In genomic region chr16:25256821-25257503, GRCh38 we compare ENCODE assay signal across 8 cellular contexts. TPM values are rescaled to one million over a fixed set of nuclear protein-coding genes. Genes with fewer than 3 reads are reported as not detected.
DNase-seq lines count a peak whose midpoint lies in the region; ATAC-seq, FAIRE-seq and TF ChIP-seq lines count a peak whose summit lies in the region.

No MANE protein-coding gene starts in this region.

- peak overlapping the region; percentile 90 for H3K9ac ChIP-seq in Karpas-422 (ENCODE audit: low read length)

- peak overlapping the region; percentile 86 to 93 (median 90) for H3K27ac Mint-ChIP-seq in CD14-positive monocyte
- H3K27ac Mint-ChIP-seq in activated naive CD4-positive, alpha-beta T cell treated with anti-CD3 and anti-CD28 coated beads, Interleukin-2, amount 50 U/mL, for 24 hours = peak overlapping the region; percentile 96

- peaks cover 0 to 3% (median 1%) of the 10 kb centered on the region in 3 donors for H3K27me3 Mint-ChIP-seq in CD14-positive monocyte (ENCODE audit: low read depth in 3 of 3)
- no peaks in the 10 kb centered on the region for H3K27me3 Mint-ChIP-seq in activated naive CD4-positive, alpha-beta T cell treated with anti-CD3 and anti-CD28 coated beads, Interleukin-2, amount 50 U/mL, for 24 hours

- H3K4me3 Mint-ChIP-seq in CD14-positive monocyte = peak overlapping the region; percentile 93 to 94
- peak overlapping the region; percentile 94 for H3K4me3 Mint-ChIP-seq in activated naive CD4-positive, alpha-beta T cell treated with anti-CD3 and anti-CD28 coated beads, Interleukin-2, amount 50 U/mL, for 24 hours

- H3K4me1 Mint-ChIP-seq in CD14-positive monocyte = peaks cover 35% of the 10 kb centered on the region
- H3K4me1 Mint-ChIP-seq in activated naive CD4-positive, alpha-beta T cell treated with anti-CD3 and anti-CD28 coated beads, Interleukin-2, amount 50 U/mL, for 24 hours = peaks cover 63% of the 10 kb centered on the region

- no peaks in the 10 kb centered on the region for H3K27me3 ChIP-seq in Karpas-422 (ENCODE audit: low read length)
- H3K27me3 ChIP-seq in iPS DF 6.9 (ENCODE audit: control insufficient read depth, insufficient read depth, low read length) = no peaks in the 10 kb centered on the region

- WGBS in iPS DF 6.9 (ENCODE audit: insufficient coverage, insufficient read length) = no CpG with 5 or more reads among the region's 26 CpGs

- no peak for TF ChIP-seq CTCF in CD14-positive monocyte (IDR thresholded peaks at IDR 0.05)
- no peak for TF ChIP-seq CTCF in D721Med (IDR thresholded peaks at IDR 0.05; ENCODE audit: insufficient read depth, missing control alignments)

- peak; percentile 14 for ATAC-seq in GM19351 (IDR thresholded peaks at IDR 0.05; ENCODE audit: unreplicated experiment)

- H3K79me2 ChIP-seq in Karpas-422 (ENCODE audit: low read length) = peaks cover 61% of the 10 kb centered on the region

- peaks cover 31% of the 10 kb centered on the region for H3K4me1 ChIP-seq in Karpas-422 (ENCODE audit: low read length)
- no peaks in the 10 kb centered on the region for H3K4me1 ChIP-seq in iPS DF 6.9 (ENCODE audit: control insufficient read depth, insufficient read depth, low read length)

- no peak for FAIRE-seq in D721Med (lab: Jason Lieb, UNC)

- intact Hi-C loops in CD14-positive monocyte (cut with micrococcal nuclease) = loop anchor here in 1 of 2 donors (2.0 kb wide), 1 partner anchor 150 kb away; no protein-coding TSS in a partner anchor

- H3K4me2 ChIP-seq in Karpas-422 (ENCODE audit: low read depth, low read length, poor library complexity, severe bottlenecking) = peak overlapping the region; percentile 99

- peaks cover under 1% of the 10 kb centered on the region; the same call in 1 of the 2 replicates for H3K36me3 ChIP-seq in Karpas-422 (ENCODE audit: insufficient read depth, low read length)
- peaks cover 7% of the 10 kb centered on the region; the same call in 1 of the 2 replicates for H3K36me3 ChIP-seq in iPS DF 6.9 (ENCODE audit: control insufficient read depth, insufficient read depth, low read length)

- DNase-seq in CD14-positive monocyte (ENCODE audit: low spot score) (no peak), Karpas-422 (peak; percentile 55), iPS DF 6.9 (ENCODE audit: low read depth, low spot score) (no peak), D721Med (ENCODE audit: insufficient read length, low spot score) (no peak), NCI-H774 (lab: John Stamatoyannopoulos, UW) (no peak)

- no peaks in the 10 kb centered on the region for H3K9me2 ChIP-seq in Karpas-422 (replicated peaks; ENCODE audit: insufficient read depth, low read length)

- H3K4me3 ChIP-seq in Karpas-422 (ENCODE audit: low read length) (peak overlapping the region; percentile 86), iPS DF 6.9 (ENCODE audit: low read length) (peak overlapping the region; percentile 84; the same call in 1 of the 2 replicates), skin epidermis (peak overlapping the region; percentile 63 to 87 (median 82))

- H3K9me3 ChIP-seq in Karpas-422 (ENCODE audit: low read length) (no peaks in the 10 kb centered on the region), iPS DF 6.9 (ENCODE audit: control insufficient read depth, insufficient read depth, low read length) (no peaks in the 10 kb centered on the region)

- H3K9me3 Mint-ChIP-seq in CD14-positive monocyte = peaks cover 0 to 2% (median 0%) of the 10 kb centered on the region in 7 donors
- H3K9me3 Mint-ChIP-seq in activated naive CD4-positive, alpha-beta T cell treated with anti-CD3 and anti-CD28 coated beads, Interleukin-2, amount 50 U/mL, for 24 hours = no peaks in the 10 kb centered on the region

- peak overlapping the region; percentile 89; the same call in 1 of the 2 replicates for H2AFZ ChIP-seq in Karpas-422 (ENCODE audit: low read length)

- peaks cover 28 to 31% of the 10 kb centered on the region in 2 donors for H3K36me3 Mint-ChIP-seq in CD14-positive monocyte
- no peaks in the 10 kb centered on the region for H3K36me3 Mint-ChIP-seq in activated naive CD4-positive, alpha-beta T cell treated with anti-CD3 and anti-CD28 coated beads, Interleukin-2, amount 50 U/mL, for 24 hours

- peaks cover 27% of the 10 kb centered on the region; the same call in 1 of the 2 replicates for H4K20me1 ChIP-seq in Karpas-422 (ENCODE audit: insufficient read depth, low read depth, low read length)

- peak overlapping the region; percentile 80; the same call in 1 of the 2 replicates for H3K27ac ChIP-seq in Karpas-422 (ENCODE audit: low read length)
- H3K27ac ChIP-seq in iPS DF 6.9 (ENCODE audit: low read length) = no peak overlapping the region
- H3K27ac ChIP-seq in skin epidermis = peak overlapping the region in 20 of 21 experiments; percentile 83 to 99 (median 97)

RNA-seq across cellular contexts. Expression of gene ZKSCAN2, which starts 0.7 kb away (rescaled TPM):
- polyA plus RNA-seq in CD14-positive monocyte = under 1 TPM; 0.44 to 0.79 TPM
- total RNA-seq in Karpas-422 (2014; rRNA removed; shearing (Covaris generic); ENCODE audit: low replicate concordance) = 4.1 and 5.8 TPM in 2 replicates

RNA-seq across cellular contexts. Expression of gene AQP8, which starts 40.2 kb away (rescaled TPM):
- polyA plus RNA-seq in CD14-positive monocyte = not detected
- not detected in 2 replicates for total RNA-seq in Karpas-422 (2014; rRNA removed; shearing (Covaris generic); ENCODE audit: low replicate concordance)
